12 cellular contexts compared by ENCODE assay signal in the genomic region with DNA sequence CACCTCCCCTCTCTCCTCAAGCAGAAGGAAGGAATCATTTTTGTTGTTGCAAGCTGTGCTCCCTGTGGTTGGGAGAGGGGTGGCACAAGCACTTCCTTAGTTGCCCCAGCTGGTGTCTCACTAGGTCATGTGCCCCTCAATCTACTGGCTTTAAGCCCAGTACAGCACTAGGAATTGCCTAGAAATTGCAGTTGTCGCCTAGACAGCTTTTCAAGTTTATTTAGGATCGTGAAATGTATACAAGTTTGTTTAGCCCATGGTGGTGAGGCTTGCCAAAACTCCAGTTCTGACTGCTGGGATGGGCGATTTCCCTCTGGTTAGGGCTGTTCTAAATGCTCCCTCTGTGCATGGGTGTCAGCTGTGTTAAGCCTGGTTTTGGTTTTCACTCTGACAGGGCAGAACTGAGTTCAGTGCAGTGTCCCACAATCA.
DNase-seq lines count a peak whose midpoint lies in the region; ATAC-seq and TF ChIP-seq lines count a peak whose summit lies in the region.
"Had no signal": no experiment of that assay in that cellular context is flagged by ENCODE, and none has a peak within 500 bp of the region (broad histone marks: within the 10 kb centered on the region; RNA-seq: fewer than 3 reads in every experiment).

No MANE protein-coding gene starts in this region.

- no peaks in the 10 kb centered on the region for H4K20me1 ChIP-seq in IMR-90 (ENCODE audit: insufficient read depth, low read length)

- H4K91ac ChIP-seq in IMR-90 (ENCODE audit: insufficient read depth, low read depth, low read length): no peak overlapping the region

- intact Hi-C loops in IMR-90 (cut with micrococcal nuclease): no loop called here
- intact Hi-C loops in psoas muscle (cut with DNase I): no loop called here

- no peak overlapping the region for H2AK5ac ChIP-seq in IMR-90 (ENCODE audit: low read depth, low read length)

- dilution Hi-C loops in IMR-90 (cut with HindIII; ENCODE audit: low sequenced_read_pairs, unreplicated experiment): no loop called here

- in situ Hi-C loops in IMR-90 (cut with MboI; ENCODE audit: low sequenced_read_pairs): no loop called here

- no peaks in the 10 kb centered on the region for H3K9me1 ChIP-seq in IMR-90 (ENCODE audit: insufficient read depth, low read length)

- H3K14ac ChIP-seq in IMR-90 (replicated peaks; ENCODE audit: low read depth, low read length): no peak overlapping the region

- H2AK9ac ChIP-seq in IMR-90 (replicated peaks; ENCODE audit: low read depth, low read length, poor library complexity): no peak overlapping the region

- CTCF ChIA-PET in IMR-90 (lab: Yijun Ruan, JAX): interaction anchor here (0.7 kb wide), 1 partner anchor 1131 kb away, joined by 3 read pairs; no protein-coding TSS in a partner anchor

- no peak overlapping the region for H4K5ac ChIP-seq in IMR-90 (ENCODE audit: low read depth, low read length)

- peak; percentile 46 for ATAC-seq in IMR-90 (ENCODE audit: low read depth)
- ATAC-seq in lung (ENCODE audit: insufficient read depth, low FRiP score): peak; percentile 34
- no peak for ATAC-seq in HG03196 (IDR thresholded peaks at IDR 0.05; ENCODE audit: unreplicated experiment)
- ATAC-seq in activated CD4-positive, CD25-positive, alpha-beta regulatory T cell treated with anti-CD3 and anti-CD28 coated beads, Interleukin-2, amount 50 U/mL, for 24 hours: no peak
- no peak for ATAC-seq in psoas muscle
- ATAC-seq: naive thymus-derived CD8-positive, alpha-beta T cell had no signal

- H3K36me3 ChIP-seq in IMR-90 (ENCODE audit: control insufficient read depth, insufficient read depth, low read length) (no peaks in the 10 kb centered on the region), lung (ENCODE audit: control insufficient read depth in 2 of 2, insufficient read depth in 2 of 2, low read length in 2 of 2) (no peaks in the 10 kb centered on the region), psoas muscle (ENCODE audit: insufficient read depth in 1 of 2, low read depth in 1 of 2) (no peaks in the 10 kb centered on the region)

- no peak for TF ChIP-seq POLR2A in IMR-90 (IDR thresholded peaks at IDR 0.05; ENCODE audit: low read depth, low read length)

- no TSS peak for BruUV-seq in IMR-90 (replicated peaks; lab: Mats Ljungman, UMichigan)

- no peak overlapping the region for H3K27ac ChIP-seq in IMR-90 (ENCODE audit: insufficient read depth, low read length)
- H3K27ac ChIP-seq in lung (ENCODE audit: low read depth in 1 of 2, low read length in 1 of 2): no peak overlapping the region
- H3K27ac ChIP-seq in psoas muscle: no peak overlapping the region

- no peaks in the 10 kb centered on the region for H3K79me1 ChIP-seq in IMR-90 (ENCODE audit: low read depth in 1 of 2, low read length in 2 of 2)

- H3K9me3 ChIP-seq in IMR-90 (ENCODE audit: control insufficient read depth, insufficient read depth, low read length) (no peaks in the 10 kb centered on the region), lung (ENCODE audit: control insufficient read depth in 2 of 2, insufficient read depth in 1 of 2, low read length in 1 of 2) (peaks cover 0 to 2% of the 10 kb centered on the region in 2 donors), psoas muscle (no peaks in the 10 kb centered on the region)

- no peak for TF ChIP-seq CTCF in IMR-90 (conservative IDR thresholded peaks at IDR 0.05; ENCODE audit: low read depth, low read length)
- no peak for TF ChIP-seq CTCF in lung (IDR thresholded peaks at IDR 0.05; ENCODE audit: control extremely low read depth, extremely low read depth)
- TF ChIP-seq CTCF in psoas muscle (IDR thresholded peaks at IDR 0.05): no peak

- H3K9ac ChIP-seq in IMR-90 (ENCODE audit: low read depth, low read length): no peak overlapping the region

- H3K4me3 ChIP-seq in IMR-90 (ENCODE audit: insufficient read depth, low read depth, low read length) (no peak overlapping the region), lung (no peak overlapping the region), psoas muscle (no peak overlapping the region)

- no peak overlapping the region for H3K56ac ChIP-seq in IMR-90 (ENCODE audit: extremely low read depth, insufficient read depth, low read length)

- H2BK5ac ChIP-seq in IMR-90 (ENCODE audit: low read depth, low read length, poor library complexity, severe bottlenecking): no peak overlapping the region

- H2BK15ac ChIP-seq in IMR-90 (ENCODE audit: low read depth, low read length): no peak overlapping the region

- no peak overlapping the region for H3K23ac ChIP-seq in IMR-90 (ENCODE audit: low read depth, low read length)

- H2BK120ac ChIP-seq in IMR-90 (ENCODE audit: low read depth, low read length): no peak overlapping the region

- no peak overlapping the region for H3K4ac ChIP-seq in IMR-90 (ENCODE audit: low read depth, low read length)

- no CpG with 5 or more reads among the region's 3 CpGs for WGBS in IMR-90 (ENCODE audit: extremely low coverage in 2 of 2, insufficient read length in 1 of 2), 2 experiments
- 28 to 33% methylated on average over 3 of the region's 3 CpGs for WGBS in lung, 2 donors
- WGBS in psoas muscle, 3 donors: 32 to 33% (median 33%) methylated on average over 3 of the region's 3 CpGs

- peak; percentile 28 for DNase-seq in DMS 273 treated with DMSO at 0.1 percent for 48 hours (lab: John Stamatoyannopoulos, UW)
- DNase-seq in IMR-90: no peak
- DNase-seq in RKO (ENCODE audit: low spot score): peak; percentile 5
- no peak for DNase-seq in lung (ENCODE audit: low spot score)
- DNase-seq in NCI-H1436 (lab: John Stamatoyannopoulos, UW): no peak
- no peak for DNase-seq in psoas muscle
- DNase-seq: anterior cingulate cortex; CD4-positive, alpha-beta T cell; kidney; naive thymus-derived CD8-positive, alpha-beta T cell had no signal

- H4K8ac ChIP-seq in IMR-90 (ENCODE audit: low read depth in 2 of 2, low read length in 2 of 2): no peak overlapping the region

- TF ChIP-seq RAD21 in IMR-90 (IDR thresholded peaks at IDR 0.05; ENCODE audit: low read length): no peak

- H3K4me1 ChIP-seq in IMR-90 (ENCODE audit: control insufficient read depth, insufficient read depth, low read length) (no peaks in the 10 kb centered on the region), lung (ENCODE audit: control insufficient read depth in 2 of 2, insufficient read depth in 2 of 2, low read length in 2 of 2) (peaks cover 0 to 1% of the 10 kb centered on the region in 2 donors), psoas muscle (no peaks in the 10 kb centered on the region)

- POLR2A ChIA-PET in IMR-90 (lab: Charles Lee; ENCODE audit: unreplicated experiment): no interaction called here

- no peak overlapping the region for H2BK20ac ChIP-seq in IMR-90 (ENCODE audit: low read depth, low read length)

- H3K27me3 ChIP-seq in IMR-90 (ENCODE audit: control insufficient read depth, insufficient read depth, low read length) (no peaks in the 10 kb centered on the region), lung (ENCODE audit: control insufficient read depth, insufficient read depth) (no peaks in the 10 kb centered on the region), psoas muscle (ENCODE audit: insufficient read depth in 3 of 3, low read length in 2 of 3) (no peaks in the 10 kb centered on the region)

- no peak overlapping the region for H3K4me2 ChIP-seq in IMR-90 (ENCODE audit: low read depth, low read length)

- no peak overlapping the region for H3K18ac ChIP-seq in IMR-90 (ENCODE audit: low read depth, low read length)

- no peak overlapping the region for H2AFZ ChIP-seq in IMR-90 (replicated peaks; ENCODE audit: low read length, poor library complexity)

TF ChIP-seq in IMR-90, 13 proteins besides CTCF, POLR2A, EP300 and RAD21:
- no peak for TF ChIP-seq CHD1 (IDR thresholded peaks at IDR 0.05; ENCODE audit: low read depth, low read length)
- no peak for TF ChIP-seq RFX5 (IDR thresholded peaks at IDR 0.05; ENCODE audit: low read depth, low read length)
- TF ChIP-seq FOS (IDR thresholded peaks at IDR 0.05; ENCODE audit: low read depth, low read length): no peak
- TF ChIP-seq SMC3 (IDR thresholded peaks at IDR 0.05; ENCODE audit: low read depth, low read length): no peak
- no peak for TF ChIP-seq MXI1 (IDR thresholded peaks at IDR 0.05; ENCODE audit: borderline replicate concordance, low read depth, low read length)
- TF ChIP-seq MAFK (IDR thresholded peaks at IDR 0.05; ENCODE audit: low read depth, low read length): no peak
- TF ChIP-seq, protein P1, sequence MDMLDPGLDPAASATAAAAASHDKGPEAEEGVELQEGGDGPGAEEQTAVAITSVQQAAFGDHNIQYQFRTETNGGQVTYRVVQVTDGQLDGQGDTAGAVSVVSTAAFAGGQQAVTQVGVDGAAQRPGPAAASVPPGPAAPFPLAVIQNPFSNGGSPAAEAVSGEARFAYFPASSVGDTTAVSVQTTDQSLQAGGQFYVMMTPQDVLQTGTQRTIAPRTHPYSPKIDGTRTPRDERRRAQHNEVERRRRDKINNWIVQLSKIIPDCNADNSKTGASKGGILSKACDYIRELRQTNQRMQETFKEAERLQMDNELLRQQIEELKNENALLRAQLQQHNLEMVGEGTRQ (IDR thresholded peaks at IDR 0.05; ENCODE audit: low read depth, low read length): no peak
- no peak for TF ChIP-seq RCOR1 (IDR thresholded peaks at IDR 0.05; ENCODE audit: insufficient replicate concordance, low read length)
- TF ChIP-seq, protein P2, sequence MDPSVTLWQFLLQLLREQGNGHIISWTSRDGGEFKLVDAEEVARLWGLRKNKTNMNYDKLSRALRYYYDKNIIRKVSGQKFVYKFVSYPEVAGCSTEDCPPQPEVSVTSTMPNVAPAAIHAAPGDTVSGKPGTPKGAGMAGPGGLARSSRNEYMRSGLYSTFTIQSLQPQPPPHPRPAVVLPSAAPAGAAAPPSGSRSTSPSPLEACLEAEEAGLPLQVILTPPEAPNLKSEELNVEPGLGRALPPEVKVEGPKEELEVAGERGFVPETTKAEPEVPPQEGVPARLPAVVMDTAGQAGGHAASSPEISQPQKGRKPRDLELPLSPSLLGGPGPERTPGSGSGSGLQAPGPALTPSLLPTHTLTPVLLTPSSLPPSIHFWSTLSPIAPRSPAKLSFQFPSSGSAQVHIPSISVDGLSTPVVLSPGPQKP (IDR thresholded peaks at IDR 0.05; ENCODE audit: borderline replicate concordance, low read depth, low read length): no peak
- no peak for TF ChIP-seq BHLHE40 (IDR thresholded peaks at IDR 0.05; ENCODE audit: low read depth, low read length)
- TF ChIP-seq MAZ (IDR thresholded peaks at IDR 0.05; ENCODE audit: borderline replicate concordance, low read depth, low read length): no peak
- no peak for TF ChIP-seq NFE2L2 (IDR thresholded peaks at IDR 0.05; ENCODE audit: low read depth, low read length)
- TF ChIP-seq CEBPB (IDR thresholded peaks at IDR 0.05; ENCODE audit: low read depth, low read length): no peak

Comparison
In these comparisons a context has a peak if more than half of its experiments do, and no peak if none do; other contexts are left out.
1. DNase-seq: peak in DMS 273 treated with DMSO at 0.1 percent for 48 hours (single experiment) and RKO (single experiment); none in IMR-90 (single experiment), lung (single experiment), NCI-H1436 (single experiment) and psoas muscle (0 of 2).
2. ATAC-seq: peak in IMR-90 (single experiment) and lung (single experiment); none in HG03196 (single experiment), activated CD4-positive, CD25-positive, alpha-beta regulatory T cell treated with anti-CD3 and anti-CD28 coated beads, Interleukin-2, amount 50 U/mL, for 24 hours (0 of 2) and psoas muscle (0 of 4).